In genomic region chr17:49327835-49328784, GRCh38 we compare ENCODE assay signal across 11 cellular contexts. TPM values are rescaled to one million over a fixed set of nuclear protein-coding genes. Genes with fewer than 3 reads are reported as not detected.
A peak's percentile ranks its signal among the peaks of the same experiment; 100 is the strongest.
DNase-seq lines count a peak whose midpoint lies in the region; ATAC-seq and TF ChIP-seq lines count a peak whose summit lies in the region.
"Had no signal": no experiment of that assay in that cellular context is flagged by ENCODE, and none has a peak within 500 bp of the region (broad histone marks: within the 10 kb centered on the region; RNA-seq: fewer than 3 reads in every experiment).

No MANE protein-coding gene starts in this region.

- H3K4me3 ChIP-seq in body of pancreas, result no peak overlapping the region

- peak overlapping the region; percentile 30 for H3K27ac Mint-ChIP-seq in activated CD8-positive, alpha-beta T cell treated with anti-CD3 and anti-CD28 coated beads, Interleukin-2, amount 10 ng/mL, durations not matched to agents 7 days and 5 days
- peak overlapping the region; percentile 14 to 30 for H3K27ac Mint-ChIP-seq in natural killer cell

- TF ChIP-seq POLR2A in body of pancreas (IDR thresholded peaks at IDR 0.05), result no peak

- no peaks in the 10 kb centered on the region for H3K9me3 Mint-ChIP-seq in activated CD8-positive, alpha-beta T cell treated with anti-CD3 and anti-CD28 coated beads, Interleukin-2, amount 10 ng/mL, durations not matched to agents 7 days and 5 days (ENCODE audit: insufficient read depth)
- no peaks in the 10 kb centered on the region for H3K9me3 Mint-ChIP-seq in natural killer cell

- 67 to 79% methylated on average over 5 of the region's 5 CpGs for WGBS in body of pancreas, 2 donors

- intact Hi-C loops in natural killer cell (cut with micrococcal nuclease) (no loop called here), body of pancreas (cut with DNase I) (no loop called here)

- POLR2A ChIA-PET in activated CD8-positive, alpha-beta T cell treated with anti-CD3 and anti-CD28 coated beads, Interleukin-2, amount 10 ng/mL, durations not matched to agents 7 days and 5 days (lab: Charles Lee), result no interaction called here

- no peak for ATAC-seq in activated CD8-positive, alpha-beta T cell treated with anti-CD3 and anti-CD28 coated beads, Interleukin-2, amount 10 ng/mL, durations not matched to agents 7 days and 5 days
- ATAC-seq in natural killer cell (peak in 1 of 3 donors; percentile 44), body of pancreas (no peak)

- peaks cover 12% of the 10 kb centered on the region for H3K36me3 Mint-ChIP-seq in activated CD8-positive, alpha-beta T cell treated with anti-CD3 and anti-CD28 coated beads, Interleukin-2, amount 10 ng/mL, durations not matched to agents 7 days and 5 days (ENCODE audit: low read depth)
- H3K36me3 Mint-ChIP-seq in natural killer cell, result no peaks in the 10 kb centered on the region

- DNase-seq in GM13977 (ENCODE audit: low spot score) (no peak), M059J (ENCODE audit: low read depth) (peak; percentile 66), natural killer cell (no peak), DMS153 treated with DMSO at 0.1 percent for 48 hours (lab: John Stamatoyannopoulos, UW; ENCODE audit: unreplicated experiment) (no peak), occipital lobe (lab: John Stamatoyannopoulos, UW) (no peak), body of pancreas (no peak)
- no peak for DNase-seq in activated CD8-positive, alpha-beta T cell treated with anti-CD3 and anti-CD28 coated beads, Interleukin-2, amount 10 ng/mL, durations not matched to agents 7 days and 5 days
- no peak for DNase-seq in NK-92 treated with Interleukin-12 subunit alpha and Interleukin-12 subunit beta, amount 100 ng/mL, for 24 hours (lab: John Stamatoyannopoulos, UW)
- DNase-seq: effector memory CD4-positive, alpha-beta T cell; SK-N-SH; substantia nigra had no signal

- CTCF ChIA-PET in activated CD8-positive, alpha-beta T cell treated with anti-CD3 and anti-CD28 coated beads, Interleukin-2, amount 10 ng/mL, durations not matched to agents 7 days and 5 days (lab: Charles Lee), result interaction anchor here (1.0 to 2.3 kb wide), 3 partner anchors 11 to 229 kb away, joined by 5 to 26 read pairs (median 10); no protein-coding TSS in a partner anchor

- no peak overlapping the region for H3K4me3 Mint-ChIP-seq in activated CD8-positive, alpha-beta T cell treated with anti-CD3 and anti-CD28 coated beads, Interleukin-2, amount 10 ng/mL, durations not matched to agents 7 days and 5 days
- H3K4me3 Mint-ChIP-seq in natural killer cell, result no peak overlapping the region

- in situ Hi-C loops in GM13977 (cut with MboI; ENCODE audit: low pct_unique_long_range_greater_than_20kb, low sequenced_read_pairs, unreplicated experiment), result no loop called here

- H3K27me3 ChIP-seq in body of pancreas, result no peaks in the 10 kb centered on the region

- H3K9me3 ChIP-seq in body of pancreas, result no peaks in the 10 kb centered on the region
- H3K9me3 ChIP-seq: SK-N-SH had no signal

- H3K4me1 Mint-ChIP-seq in activated CD8-positive, alpha-beta T cell treated with anti-CD3 and anti-CD28 coated beads, Interleukin-2, amount 10 ng/mL, durations not matched to agents 7 days and 5 days (ENCODE audit: low read depth), result peaks cover 40% of the 10 kb centered on the region
- H3K4me1 Mint-ChIP-seq in natural killer cell, result peaks cover 37 to 39% of the 10 kb centered on the region in 2 donors

- H3K36me3 ChIP-seq in body of pancreas (replicated peaks in 1 of 2; ENCODE audit: insufficient read depth in 1 of 2, low read depth in 2 of 2), result no peaks in the 10 kb centered on the region

- H3K27ac ChIP-seq in body of pancreas, result no peak overlapping the region

- H3K27me3 Mint-ChIP-seq in activated CD8-positive, alpha-beta T cell treated with anti-CD3 and anti-CD28 coated beads, Interleukin-2, amount 10 ng/mL, durations not matched to agents 7 days and 5 days (ENCODE audit: low read depth), result no peaks in the 10 kb centered on the region
- H3K27me3 Mint-ChIP-seq in natural killer cell (ENCODE audit: low read depth in 2 of 2), result no peaks in the 10 kb centered on the region

- peak; percentile 3 for TF ChIP-seq CTCF in GM13977 (IDR thresholded peaks at IDR 0.05; ENCODE audit: extremely low read depth, insufficient read depth, missing control alignments)
- no peak for TF ChIP-seq CTCF in natural killer cell (IDR thresholded peaks at IDR 0.05)
- no peak for TF ChIP-seq CTCF in body of pancreas (IDR thresholded peaks at IDR 0.05)

- no peaks in the 10 kb centered on the region for H3K4me1 ChIP-seq in body of pancreas

RNA-seq across cellular contexts. Expression of gene ZNF652, which starts 33.9 kb away (rescaled TPM):
- total RNA-seq in M059J (2014; rRNA removed; shearing (Covaris generic)), result 12.3 and 19.1 TPM in 2 replicates
- 10 to 100 TPM; 27.3 to 27.9 TPM for total RNA-seq in activated CD8-positive, alpha-beta T cell treated with anti-CD3 and anti-CD28 coated beads, Interleukin-2, amount 10 ng/mL, durations not matched to agents 7 days and 5 days
- total RNA-seq in natural killer cell (10 to 100 TPM; 53.8 to 79.1 (median 73.3) TPM), occipital lobe (35.4 TPM), body of pancreas (10 to 100 TPM; 26.4 to 36.1 TPM)
